ENCODE assay signal across 9 cellular contexts in genomic region chr1:170967042-170967910, GRCh38. TPM values are rescaled to one million over a fixed set of nuclear protein-coding genes. Genes with fewer than 3 reads are reported as not detected.
DNase-seq lines count a peak whose midpoint lies in the region; ATAC-seq, FAIRE-seq and TF ChIP-seq lines count a peak whose summit lies in the region.
"Had no signal": no experiment of that assay in that cellular context is flagged by ENCODE, and none has a peak within 500 bp of the region (broad histone marks: within the 10 kb centered on the region; RNA-seq: fewer than 3 reads in every experiment).

No MANE protein-coding gene starts in this region.

- no peak overlapping the region for H3K27ac ChIP-seq in C4-2B
- no peak overlapping the region for H3K27ac ChIP-seq in fibroblast of lung (ENCODE audit: insufficient read depth, low read length)
- no peak overlapping the region for H3K27ac ChIP-seq in osteoblast (ENCODE audit: low read depth, low read length)

- TF ChIP-seq CTCF in C4-2B (conservative IDR thresholded peaks at IDR 0.05) (peak; percentile 76), fibroblast of lung (conservative IDR thresholded peaks at IDR 0.05 in 1 of 2, IDR thresholded peaks at IDR 0.05 in 1 of 2; ENCODE audit: low read depth in 1 of 2, low read length in 2 of 2) (peak; percentile 62 to 75), osteoblast (IDR thresholded peaks at IDR 0.05; ENCODE audit: extremely low read depth, low read depth, low read length) (peak; percentile 67)

- H3K9ac ChIP-seq in fibroblast of lung (ENCODE audit: insufficient read depth, low read length), result no peak overlapping the region

- H3K9me3 ChIP-seq in fibroblast of lung (ENCODE audit: control insufficient read depth, insufficient read depth, low read depth, low read length) (no peaks in the 10 kb centered on the region), osteoblast (ENCODE audit: low read depth, low read length) (no peaks in the 10 kb centered on the region)

- H3K4me3 ChIP-seq in fibroblast of lung (replicated peaks in 1 of 4; ENCODE audit: control extremely low read depth in 1 of 4, insufficient read depth in 1 of 4, low read depth in 3 of 4, low read length in 4 of 4) (no peak overlapping the region), osteoblast (ENCODE audit: insufficient read depth, low read length) (peak overlapping the region; percentile 20)

- FAIRE-seq in RCC 7860 (lab: Jason Lieb, UNC), result peak; percentile 48

- H3K4me1 ChIP-seq in fibroblast of lung (ENCODE audit: control insufficient read depth, extremely low read depth, insufficient read depth, low read length) (no peaks in the 10 kb centered on the region), osteoblast (ENCODE audit: insufficient read depth, low read length) (peaks cover 8% of the 10 kb centered on the region)

- H3K4me2 ChIP-seq in fibroblast of lung (ENCODE audit: extremely low read depth, insufficient read depth, low read length) (no peak overlapping the region), osteoblast (ENCODE audit: insufficient read depth, low read length) (peak overlapping the region; percentile 52)

- H3K79me2 ChIP-seq in fibroblast of lung (ENCODE audit: control insufficient read depth, insufficient read depth, low read length), result no peaks in the 10 kb centered on the region
- no peaks in the 10 kb centered on the region for H3K79me2 ChIP-seq in osteoblast (ENCODE audit: insufficient read depth, low read length)

- ATAC-seq in GM18858 (IDR thresholded peaks at IDR 0.05; ENCODE audit: unreplicated experiment) (peak; percentile 63), HG03460 (IDR thresholded peaks at IDR 0.05; ENCODE audit: unreplicated experiment) (peak; percentile 67), GM19467 (IDR thresholded peaks at IDR 0.05; ENCODE audit: unreplicated experiment) (no peak)
- no peak for ATAC-seq in stimulated activated naive CD8-positive, alpha-beta T cell treated with anti-CD3 and anti-CD28 coated beads, Interleukin-15, Interleukin-2, amounts not matched to agents 100 U/mL and 50 U/mL, for 24 hours
- ATAC-seq: naive thymus-derived CD4-positive, alpha-beta T cell had no signal

- H3K27me3 ChIP-seq in fibroblast of lung (ENCODE audit: control insufficient read depth, insufficient read depth, low read length), result no peaks in the 10 kb centered on the region
- no peaks in the 10 kb centered on the region for H3K27me3 ChIP-seq in osteoblast (ENCODE audit: insufficient read depth, low read length)

- no peaks in the 10 kb centered on the region for H3K36me3 ChIP-seq in fibroblast of lung (ENCODE audit: control insufficient read depth, insufficient read depth, low read length)
- no peaks in the 10 kb centered on the region for H3K36me3 ChIP-seq in osteoblast (ENCODE audit: insufficient read depth, low read length)

- DNase-seq in RCC 7860 (ENCODE audit: low spot score) (peak; percentile 16), fibroblast of lung (ENCODE audit: low read depth in 2 of 2) (peak; percentile 45 to 76), osteoblast (ENCODE audit: insufficient read length, low spot score, missing footprints) (peak; percentile 25)
- no peak for DNase-seq in stimulated activated naive CD8-positive, alpha-beta T cell treated with anti-CD3 and anti-CD28 coated beads, Interleukin-15, Interleukin-2, amounts not matched to agents 100 U/mL and 50 U/mL, for 24 hours

- H2AFZ ChIP-seq in fibroblast of lung (ENCODE audit: low read length) (no peak overlapping the region), osteoblast (ENCODE audit: low read length) (no peak overlapping the region)

- no peaks in the 10 kb centered on the region for H4K20me1 ChIP-seq in fibroblast of lung (ENCODE audit: control insufficient read depth, extremely low read depth, insufficient read depth, low read length)
- H4K20me1 ChIP-seq in osteoblast (ENCODE audit: insufficient read depth, low read length), result no peaks in the 10 kb centered on the region

RNA-seq across cellular contexts. Expression of gene MROH9, which starts 31.9 kb away (rescaled TPM):
- total RNA-seq in fibroblast of lung (0.26 TPM in 1 of 2 replicates, not detected in the other), osteoblast (under 0.01 and 0.88 TPM in 2 replicates)
- polyA plus RNA-seq in fibroblast of lung, result 0.15 TPM in 1 of 2 replicates, not detected in the other
- polyA plus RNA-seq in fibroblast of lung (2012), result 0.07 TPM in 1 of 2 replicates, not detected in the other
- not detected in 2 replicates for polyA minus RNA-seq in fibroblast of lung (ENCODE audit: low replicate concordance)
- total RNA-seq: naive thymus-derived CD4-positive, alpha-beta T cell had no signal
- polyA plus RNA-seq: naive thymus-derived CD4-positive, alpha-beta T cell had no signal

Comparison
In these comparisons a context has a peak if more than half of its experiments do, and no peak if none do; other contexts are left out.
1. ATAC-seq: peak in GM18858 (single experiment) and HG03460 (single experiment); none in stimulated activated naive CD8-positive, alpha-beta T cell treated with anti-CD3 and anti-CD28 coated beads, Interleukin-15, Interleukin-2, amounts not matched to agents 100 U/mL and 50 U/mL, for 24 hours (single experiment) and GM19467 (single experiment).
2. Peak in every context shown above with its lines, with median percentiles within 50 percentile points of each other: CTCF ChIP-seq.